Comparison of ENCODE assay signal across 2 cellular contexts in genomic region chr12:103832048-103832798, GRCh38.
A peak's percentile ranks its signal among the peaks of the same experiment; 100 is the strongest.
TF ChIP-seq lines count a peak whose summit lies in the region.

No MANE protein-coding gene starts in this region.

TF ChIP-seq in liver, 16 proteins besides CTCF, POLR2A, EP300 and RAD21:
- no peak for TF ChIP-seq NR2F2 (IDR thresholded peaks at IDR 0.05)
- TF ChIP-seq MAX (IDR thresholded peaks at IDR 0.05): no peak
- no peak for TF ChIP-seq JUND (IDR thresholded peaks at IDR 0.05)
- no peak for TF ChIP-seq REST (IDR thresholded peaks at IDR 0.05)
- no peak for TF ChIP-seq YY1 (IDR thresholded peaks at IDR 0.05)
- TF ChIP-seq ATF3 (IDR thresholded peaks at IDR 0.05): no peak
- TF ChIP-seq FOXA1 (IDR thresholded peaks at IDR 0.05): no peak
- TF ChIP-seq GABPA (IDR thresholded peaks at IDR 0.05 in 1 of 2, conservative IDR thresholded peaks at IDR 0.05 in 1 of 2): no peak
- TF ChIP-seq RXRA (IDR thresholded peaks at IDR 0.05): peak in 1 of 2 donors; percentile 14
- TF ChIP-seq SP1 (IDR thresholded peaks at IDR 0.05): peak; percentile 47
- TF ChIP-seq HNF4A (conservative IDR thresholded peaks at IDR 0.05): peak; percentile 51 to 72
- TF ChIP-seq HNF4G (IDR thresholded peaks at IDR 0.05): no peak
- TF ChIP-seq FOXA2 (IDR thresholded peaks at IDR 0.05): no peak
- TF ChIP-seq EGR1 (IDR thresholded peaks at IDR 0.05; ENCODE audit: low read depth in 2 of 2): no peak
- TF ChIP-seq TAF1 (conservative IDR thresholded peaks at IDR 0.05): no peak
- no peak for TF ChIP-seq ZBTB33 (IDR thresholded peaks at IDR 0.05)
TF ChIP-seq in liver: peak in this region for 3.

TF ChIP-seq in HepG2, 621 proteins besides CTCF, POLR2A, EP300 and RAD21:
- no peak for TF ChIP-seq JUN (CRISPR knock-in tag; IDR thresholded peaks at IDR 0.05)
TF ChIP-seq in HepG2: peak in this region for 0.
